8 cellular contexts compared by ENCODE assay signal in the genomic region with DNA sequence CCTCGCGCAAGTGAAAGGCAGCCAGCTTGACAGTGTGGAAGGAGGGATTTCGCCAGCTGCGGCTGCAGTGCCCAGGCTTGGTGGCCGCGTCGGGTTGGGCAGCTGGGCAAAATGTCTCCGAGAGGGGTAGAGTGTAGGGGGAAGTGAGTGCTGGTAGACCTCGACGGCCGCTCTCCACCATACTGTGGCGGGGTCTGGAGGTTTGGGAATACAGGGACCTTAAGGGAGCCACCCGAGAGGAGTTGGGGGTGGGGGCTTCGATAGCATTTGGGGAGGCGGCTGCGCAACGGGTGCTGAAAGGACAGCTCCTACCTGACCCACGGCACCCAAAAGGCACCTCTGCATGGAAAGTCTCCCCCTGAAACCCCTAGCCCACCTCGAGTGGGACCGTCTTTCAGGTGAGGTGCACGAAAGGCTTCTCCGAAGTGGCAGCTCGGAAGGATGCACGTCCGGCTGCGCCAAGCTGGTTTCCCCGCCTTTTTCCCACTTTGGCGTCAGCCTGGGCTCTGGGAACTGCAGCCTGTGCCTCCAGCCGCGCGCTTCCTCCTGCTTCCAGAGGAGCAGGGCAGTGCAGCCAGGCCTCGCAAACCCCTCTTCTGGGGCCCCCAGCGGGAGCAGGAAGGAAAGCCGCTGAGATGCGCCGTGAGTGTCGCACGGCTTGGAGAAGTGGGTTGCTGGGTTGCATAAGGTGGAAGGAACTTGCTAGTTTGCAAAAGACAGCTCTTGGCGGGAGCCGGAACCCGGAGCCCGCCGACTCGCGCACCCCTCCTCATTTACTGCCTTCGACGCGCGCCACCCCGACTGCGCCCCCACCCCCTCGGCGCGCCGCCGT. TPM values are rescaled to one million over a fixed set of nuclear protein-coding genes. Genes with fewer than 3 reads are reported as not detected.
DNase-seq lines count a peak whose midpoint lies in the region; ATAC-seq and TF ChIP-seq lines count a peak whose summit lies in the region.

No MANE protein-coding gene starts in this region.

- POLR2A ChIA-PET in WTC11 (lab: Charles Lee) = interaction anchor here (0.6 to 3.8 kb wide), 9 partner anchors 29 to 597 kb away, joined by 3 to 22 read pairs (median 3); a partner anchor contains a TSS

- H3K36me3 Mint-ChIP-seq in WTC11 = peaks cover 53% of the 10 kb centered on the region

- CTCF ChIA-PET in WTC11 (lab: Charles Lee) = interaction anchor here (0.5 to 3.8 kb wide), 15 partner anchors 11 to 436 kb away, joined by 3 to 33 read pairs (median 4); a partner anchor contains a TSS

- H3K9me3 Mint-ChIP-seq in WTC11 = no peaks in the 10 kb centered on the region

- peak overlapping the region; percentile 78 for H3K4me3 Mint-ChIP-seq in WTC11

- peak; percentile 6 for ATAC-seq in HG02852 (IDR thresholded peaks at IDR 0.05; ENCODE audit: unreplicated experiment)
- ATAC-seq in WTC11 = peak; percentile 46

- peak overlapping the region; percentile 63 for H3K27ac Mint-ChIP-seq in WTC11

- H3K4me1 Mint-ChIP-seq in WTC11 = peaks cover 31% of the 10 kb centered on the region

- no peak for TF ChIP-seq CTCF in WTC11 (IDR thresholded peaks at IDR 0.05)

- DNase-seq in NCI-H82 (lab: John Stamatoyannopoulos, UW) (peak; percentile 93), NCI-H82 treated with DMSO at 0.1 percent for 48 hours (lab: John Stamatoyannopoulos, UW; ENCODE audit: unreplicated experiment) (no peak), NCI-H2107 treated with DMSO at 0.1 percent for 48 hours (lab: John Stamatoyannopoulos, UW; ENCODE audit: unreplicated experiment) (peak; percentile 85), WTC11 (ENCODE audit: low spot score) (peak; percentile 73), lung microvascular endothelial cell (ENCODE audit: low read depth in 2 of 2) (peak; percentile 41 to 57)
- DNase-seq in effector CD8-positive, alpha-beta T cell (lab: John Stamatoyannopoulos, UW) = peak; percentile 45
- peak; percentile 9 for DNase-seq in stimulated activated CD8-positive, alpha-beta memory T cell treated with anti-CD3 and anti-CD28 coated beads, Interleukin-15, amount 100 ng/mL, for 48 hours (ENCODE audit: low read depth in 2 of 2)

- H3K27me3 Mint-ChIP-seq in WTC11 (ENCODE audit: low read depth) = no peaks in the 10 kb centered on the region; the same call in 1 of the 2 replicates

TF ChIP-seq in WTC11, 78 proteins besides CTCF, POLR2A, EP300 and RAD21 (continues in another document):
- TF ChIP-seq NR2C2 (CRISPR knock-in tag; IDR thresholded peaks at IDR 0.05) = no peak
- TF ChIP-seq, protein P1, sequence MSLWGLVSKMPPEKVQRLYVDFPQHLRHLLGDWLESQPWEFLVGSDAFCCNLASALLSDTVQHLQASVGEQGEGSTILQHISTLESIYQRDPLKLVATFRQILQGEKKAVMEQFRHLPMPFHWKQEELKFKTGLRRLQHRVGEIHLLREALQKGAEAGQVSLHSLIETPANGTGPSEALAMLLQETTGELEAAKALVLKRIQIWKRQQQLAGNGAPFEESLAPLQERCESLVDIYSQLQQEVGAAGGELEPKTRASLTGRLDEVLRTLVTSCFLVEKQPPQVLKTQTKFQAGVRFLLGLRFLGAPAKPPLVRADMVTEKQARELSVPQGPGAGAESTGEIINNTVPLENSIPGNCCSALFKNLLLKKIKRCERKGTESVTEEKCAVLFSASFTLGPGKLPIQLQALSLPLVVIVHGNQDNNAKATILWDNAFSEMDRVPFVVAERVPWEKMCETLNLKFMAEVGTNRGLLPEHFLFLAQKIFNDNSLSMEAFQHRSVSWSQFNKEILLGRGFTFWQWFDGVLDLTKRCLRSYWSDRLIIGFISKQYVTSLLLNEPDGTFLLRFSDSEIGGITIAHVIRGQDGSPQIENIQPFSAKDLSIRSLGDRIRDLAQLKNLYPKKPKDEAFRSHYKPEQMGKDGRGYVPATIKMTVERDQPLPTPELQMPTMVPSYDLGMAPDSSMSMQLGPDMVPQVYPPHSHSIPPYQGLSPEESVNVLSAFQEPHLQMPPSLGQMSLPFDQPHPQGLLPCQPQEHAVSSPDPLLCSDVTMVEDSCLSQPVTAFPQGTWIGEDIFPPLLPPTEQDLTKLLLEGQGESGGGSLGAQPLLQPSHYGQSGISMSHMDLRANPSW (CRISPR knock-in tag; conservative IDR thresholded peaks at IDR 0.05; ENCODE audit: low read depth) = no peak
- TF ChIP-seq NFYB (CRISPR knock-in tag; conservative IDR thresholded peaks at IDR 0.05; ENCODE audit: low read depth) = no peak
- no peak for TF ChIP-seq IRF2 (CRISPR knock-in tag; IDR thresholded peaks at IDR 0.05; ENCODE audit: borderline replicate concordance, low read depth)
- TF ChIP-seq, protein P2, sequence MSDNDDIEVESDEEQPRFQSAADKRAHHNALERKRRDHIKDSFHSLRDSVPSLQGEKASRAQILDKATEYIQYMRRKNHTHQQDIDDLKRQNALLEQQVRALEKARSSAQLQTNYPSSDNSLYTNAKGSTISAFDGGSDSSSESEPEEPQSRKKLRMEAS (CRISPR knock-in tag; IDR thresholded peaks at IDR 0.05) = peak; percentile 68
- no peak for TF ChIP-seq ZNF423 (CRISPR knock-in tag; IDR thresholded peaks at IDR 0.05)
- peak; percentile 74; the same call in 1 of the 2 replicates for TF ChIP-seq ESRRA (CRISPR knock-in tag; IDR thresholded peaks at IDR 0.05; ENCODE audit: borderline replicate concordance)
- no peak for TF ChIP-seq OVOL2 (CRISPR knock-in tag; IDR thresholded peaks at IDR 0.05; ENCODE audit: borderline replicate concordance)
- TF ChIP-seq, protein P3, sequence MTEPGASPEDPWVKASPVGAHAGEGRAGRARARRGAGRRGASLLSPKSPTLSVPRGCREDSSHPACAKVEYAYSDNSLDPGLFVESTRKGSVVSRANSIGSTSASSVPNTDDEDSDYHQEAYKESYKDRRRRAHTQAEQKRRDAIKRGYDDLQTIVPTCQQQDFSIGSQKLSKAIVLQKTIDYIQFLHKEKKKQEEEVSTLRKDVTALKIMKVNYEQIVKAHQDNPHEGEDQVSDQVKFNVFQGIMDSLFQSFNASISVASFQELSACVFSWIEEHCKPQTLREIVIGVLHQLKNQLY (CRISPR knock-in tag; IDR thresholded peaks at IDR 0.05) = peak; percentile 77; the same call in 1 of the 2 replicates
- TF ChIP-seq, protein P4, sequence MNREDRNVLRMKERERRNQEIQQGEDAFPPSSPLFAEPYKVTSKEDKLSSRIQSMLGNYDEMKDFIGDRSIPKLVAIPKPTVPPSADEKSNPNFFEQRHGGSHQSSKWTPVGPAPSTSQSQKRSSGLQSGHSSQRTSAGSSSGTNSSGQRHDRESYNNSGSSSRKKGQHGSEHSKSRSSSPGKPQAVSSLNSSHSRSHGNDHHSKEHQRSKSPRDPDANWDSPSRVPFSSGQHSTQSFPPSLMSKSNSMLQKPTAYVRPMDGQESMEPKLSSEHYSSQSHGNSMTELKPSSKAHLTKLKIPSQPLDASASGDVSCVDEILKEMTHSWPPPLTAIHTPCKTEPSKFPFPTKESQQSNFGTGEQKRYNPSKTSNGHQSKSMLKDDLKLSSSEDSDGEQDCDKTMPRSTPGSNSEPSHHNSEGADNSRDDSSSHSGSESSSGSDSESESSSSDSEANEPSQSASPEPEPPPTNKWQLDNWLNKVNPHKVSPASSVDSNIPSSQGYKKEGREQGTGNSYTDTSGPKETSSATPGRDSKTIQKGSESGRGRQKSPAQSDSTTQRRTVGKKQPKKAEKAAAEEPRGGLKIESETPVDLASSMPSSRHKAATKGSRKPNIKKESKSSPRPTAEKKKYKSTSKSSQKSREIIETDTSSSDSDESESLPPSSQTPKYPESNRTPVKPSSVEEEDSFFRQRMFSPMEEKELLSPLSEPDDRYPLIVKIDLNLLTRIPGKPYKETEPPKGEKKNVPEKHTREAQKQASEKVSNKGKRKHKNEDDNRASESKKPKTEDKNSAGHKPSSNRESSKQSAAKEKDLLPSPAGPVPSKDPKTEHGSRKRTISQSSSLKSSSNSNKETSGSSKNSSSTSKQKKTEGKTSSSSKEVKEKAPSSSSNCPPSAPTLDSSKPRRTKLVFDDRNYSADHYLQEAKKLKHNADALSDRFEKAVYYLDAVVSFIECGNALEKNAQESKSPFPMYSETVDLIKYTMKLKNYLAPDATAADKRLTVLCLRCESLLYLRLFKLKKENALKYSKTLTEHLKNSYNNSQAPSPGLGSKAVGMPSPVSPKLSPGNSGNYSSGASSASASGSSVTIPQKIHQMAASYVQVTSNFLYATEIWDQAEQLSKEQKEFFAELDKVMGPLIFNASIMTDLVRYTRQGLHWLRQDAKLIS (CRISPR knock-in tag; IDR thresholded peaks at IDR 0.05; ENCODE audit: borderline replicate concordance) = no peak
- TF ChIP-seq CBFB (CRISPR knock-in tag; IDR thresholded peaks at IDR 0.05; ENCODE audit: low read depth) = no peak
- no peak; the same call in 1 of the 2 replicates for TF ChIP-seq TEAD1 (CRISPR knock-in tag; IDR thresholded peaks at IDR 0.05)
- 0 out of 2 replicates have a peak, but pooled peaks have one; percentile 81 for TF ChIP-seq ATF1 (CRISPR knock-in tag; IDR thresholded peaks at IDR 0.05)
- TF ChIP-seq, protein P5, sequence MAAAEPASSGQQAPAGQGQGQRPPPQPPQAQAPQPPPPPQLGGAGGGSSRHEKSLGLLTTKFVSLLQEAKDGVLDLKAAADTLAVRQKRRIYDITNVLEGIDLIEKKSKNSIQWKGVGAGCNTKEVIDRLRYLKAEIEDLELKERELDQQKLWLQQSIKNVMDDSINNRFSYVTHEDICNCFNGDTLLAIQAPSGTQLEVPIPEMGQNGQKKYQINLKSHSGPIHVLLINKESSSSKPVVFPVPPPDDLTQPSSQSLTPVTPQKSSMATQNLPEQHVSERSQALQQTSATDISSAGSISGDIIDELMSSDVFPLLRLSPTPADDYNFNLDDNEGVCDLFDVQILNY (CRISPR knock-in tag; IDR thresholded peaks at IDR 0.05) = peak; percentile 60; the same call in 1 of the 2 replicates
- TF ChIP-seq ZNF232 (CRISPR knock-in tag; IDR thresholded peaks at IDR 0.05) = 0 out of 2 replicates have a peak, but pooled peaks have one; percentile 62

RNA-seq across cellular contexts. Expression of a gene that starts 0.5 kb away (rescaled TPM):
- 374 to 414 TPM (median 379 TPM) in 3 replicates for total RNA-seq in WTC11 (2021)
- total RNA-seq in lung microvascular endothelial cell = 70.4 and 173 TPM in 2 replicates

RNA-seq across cellular contexts. Expression of a gene that starts 39.6 kb away (rescaled TPM):
- total RNA-seq in WTC11 (2021) = 44.9 to 55.4 TPM (median 47.1 TPM) in 3 replicates
- total RNA-seq in lung microvascular endothelial cell = 22.4 and 24.6 TPM in 2 replicates

RNA-seq across cellular contexts. Expression of a gene that starts 57.8 kb away (rescaled TPM):
- total RNA-seq in WTC11 (2021) (55.6 to 65.5 TPM (median 57.7 TPM) in 3 replicates), lung microvascular endothelial cell (10.9 and 12.0 TPM in 2 replicates)
